In genomic region chr2:222656544-222657446, GRCh38 we compare ENCODE assay signal across 8 cellular contexts. TPM values are rescaled to one million over a fixed set of nuclear protein-coding genes. Genes with fewer than 3 reads are reported as not detected.
DNase-seq lines count a peak whose midpoint lies in the region; ATAC-seq and TF ChIP-seq lines count a peak whose summit lies in the region.

No MANE protein-coding gene starts in this region.

- H3K79me2 ChIP-seq in PC-3 (ENCODE audit: low read length): peaks cover 52% of the 10 kb centered on the region

- peak overlapping the region; percentile 98 for H3K27ac Mint-ChIP-seq in osteocyte (ENCODE audit: unreplicated experiment)

- intact Hi-C loops in PC-3 (cut with micrococcal nuclease) (no loop called here), esophagus squamous epithelium (cut with DNase I) (no loop called here)

- peak overlapping the region; percentile 97 for H2AFZ ChIP-seq in PC-3 (ENCODE audit: low read length)

- H3K4me3 ChIP-seq in PC-3 (ENCODE audit: low read length) (peak overlapping the region; percentile 97), esophagus squamous epithelium (peak overlapping the region; percentile 48 to 88 (median 72))

- TF ChIP-seq POLR2A in esophagus squamous epithelium (IDR thresholded peaks at IDR 0.05): no peak

- POLR2A ChIA-PET in PC-3 (lab: Charles Lee; ENCODE audit: unreplicated experiment): no interaction called here

- H3K4me3 Mint-ChIP-seq in osteocyte (ENCODE audit: unreplicated experiment): peak overlapping the region; percentile 95

- peaks cover 31% of the 10 kb centered on the region for H3K4me1 Mint-ChIP-seq in osteocyte (ENCODE audit: unreplicated experiment)

- peak; percentile 24 for DNase-seq in NCI-H748 (lab: John Stamatoyannopoulos, UW; ENCODE audit: unreplicated experiment)
- no peak for DNase-seq in NCI-H748 treated with DMSO at 0.1 percent for 48 hours (lab: John Stamatoyannopoulos, UW)
- DNase-seq in PC-3: no peak
- DNase-seq in esophagus squamous epithelium (lab: John Stamatoyannopoulos, UW): no peak
- no peak for DNase-seq in osteocyte (ENCODE audit: extremely low spot score, unreplicated experiment)
- DNase-seq in 8988T: no peak
- no peak for DNase-seq in stimulated activated CD4-positive, alpha-beta T cell treated with anti-CD3 and anti-CD28 coated beads, Interleukin-4, amount 100 ng/mL, for 24 hours

- peak; percentile 20 for ATAC-seq in HG02870 (IDR thresholded peaks at IDR 0.05; ENCODE audit: unreplicated experiment)
- ATAC-seq in PC-3: peak; percentile 34

- 0 out of 2 replicates have a peak, but pooled peaks cover 11% of the 10 kb centered on the region for H4K20me1 ChIP-seq in PC-3 (ENCODE audit: low read length)

- TSS peak; percentile 97 for BruUV-seq in PC-3 (replicated peaks; lab: Mats Ljungman, UMichigan)

- no peaks in the 10 kb centered on the region for H3K27me3 Mint-ChIP-seq in osteocyte (ENCODE audit: unreplicated experiment)

- no peaks in the 10 kb centered on the region for H3K36me3 Mint-ChIP-seq in osteocyte (ENCODE audit: unreplicated experiment)

- CTCF ChIA-PET in PC-3 (lab: Charles Lee): no interaction called here

- H3K27ac ChIP-seq in PC-3 (ENCODE audit: low read length) (peak overlapping the region; percentile 18; the same call in 1 of the 2 replicates), esophagus squamous epithelium (peak overlapping the region in 3 of 4 donors; percentile 79 to 93 (median 93))

- H3K4me1 ChIP-seq in PC-3 (ENCODE audit: insufficient read depth, low read length) (peaks cover 30% of the 10 kb centered on the region), esophagus squamous epithelium (peaks cover 7 to 44% (median 19%) of the 10 kb centered on the region in 3 donors)

- H3K27me3 ChIP-seq in PC-3 (ENCODE audit: low read length) (no peaks in the 10 kb centered on the region), esophagus squamous epithelium (no peaks in the 10 kb centered on the region)

- no peaks in the 10 kb centered on the region for H3K36me3 ChIP-seq in PC-3 (ENCODE audit: low read depth, low read length)
- no peaks in the 10 kb centered on the region for H3K36me3 ChIP-seq in esophagus squamous epithelium

- 20 to 29% methylated on average over 11 of the region's 11 CpGs for WGBS in esophagus squamous epithelium, 2 donors

- H3K4me2 ChIP-seq in PC-3 (ENCODE audit: low read length): peak overlapping the region; percentile 98

- no peaks in the 10 kb centered on the region for H3K9me2 ChIP-seq in PC-3 (replicated peaks; ENCODE audit: low read length)

- no peak for TF ChIP-seq CTCF in PC-3 (conservative IDR thresholded peaks at IDR 0.05; ENCODE audit: low read depth, low read length)
- TF ChIP-seq CTCF in esophagus squamous epithelium (IDR thresholded peaks at IDR 0.05): no peak
- TF ChIP-seq CTCF in osteocyte (IDR thresholded peaks at IDR 0.05): no peak

- H3K9me3 Mint-ChIP-seq in osteocyte (ENCODE audit: unreplicated experiment): no peaks in the 10 kb centered on the region

- no peaks in the 10 kb centered on the region for H3K9me3 ChIP-seq in PC-3 (ENCODE audit: low read length)
- H3K9me3 ChIP-seq in esophagus squamous epithelium: no peaks in the 10 kb centered on the region

- peak overlapping the region; percentile 100 for H3K9ac ChIP-seq in PC-3 (ENCODE audit: low read length)

- no peaks in the 10 kb centered on the region for H3F3A ChIP-seq in PC-3 (ENCODE audit: low read length, unreplicated experiment)

RNA-seq across cellular contexts. Expression of gene FARSB, which starts 0.9 kb away (rescaled TPM):
- 32.9 and 36.3 TPM in 2 replicates for total RNA-seq in PC-3 (2014; rRNA removed)
- 10 to 100 TPM in 3 of 4 donors, 1 to 10 TPM in 1; 9.7 to 26.8 (median 20.9) TPM for total RNA-seq in esophagus squamous epithelium
- 15.7 and 15.8 TPM in 2 replicates for total RNA-seq in osteocyte

RNA-seq across cellular contexts. Expression of gene MOGAT1, which starts 14.7 kb away (rescaled TPM):
- total RNA-seq in PC-3 (2014; rRNA removed) (not detected in 2 replicates), esophagus squamous epithelium (not detected), osteocyte (not detected in 2 replicates)
